ENCODE assay signal across 1 cellular context in the genomic region with DNA sequence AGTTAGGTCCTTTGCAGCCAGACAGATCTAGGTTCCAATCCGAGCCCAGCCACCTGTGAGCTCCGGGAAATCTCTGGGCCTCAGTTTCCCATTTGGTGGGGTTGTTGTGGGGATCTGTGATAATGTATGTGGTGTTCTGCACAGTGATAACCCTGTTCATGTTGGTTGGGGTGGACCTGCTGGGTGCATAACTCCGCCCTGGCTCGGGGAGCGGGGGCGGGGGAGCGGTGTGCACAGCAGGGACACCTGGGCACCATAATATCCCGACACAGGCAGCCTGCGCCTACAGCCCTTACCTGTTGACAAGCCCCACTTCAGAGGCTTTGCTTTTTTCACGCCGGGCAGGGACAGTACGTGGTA.
TF ChIP-seq lines count a peak whose summit lies in the region.

No MANE protein-coding gene starts in this region.

TF ChIP-seq in A549, 52 proteins besides CTCF, POLR2A, EP300 and RAD21 (continued from another document):
- TF ChIP-seq RARB (CRISPR knock-in tag; IDR thresholded peaks at IDR 0.05) (no peak), EHF (CRISPR knock-in tag; IDR thresholded peaks at IDR 0.05) (no peak), TFCP2L1 (CRISPR knock-in tag; IDR thresholded peaks at IDR 0.05) (no peak), SREBF2 (IDR thresholded peaks at IDR 0.05) (no peak)
- TF ChIP-seq, protein P1, sequence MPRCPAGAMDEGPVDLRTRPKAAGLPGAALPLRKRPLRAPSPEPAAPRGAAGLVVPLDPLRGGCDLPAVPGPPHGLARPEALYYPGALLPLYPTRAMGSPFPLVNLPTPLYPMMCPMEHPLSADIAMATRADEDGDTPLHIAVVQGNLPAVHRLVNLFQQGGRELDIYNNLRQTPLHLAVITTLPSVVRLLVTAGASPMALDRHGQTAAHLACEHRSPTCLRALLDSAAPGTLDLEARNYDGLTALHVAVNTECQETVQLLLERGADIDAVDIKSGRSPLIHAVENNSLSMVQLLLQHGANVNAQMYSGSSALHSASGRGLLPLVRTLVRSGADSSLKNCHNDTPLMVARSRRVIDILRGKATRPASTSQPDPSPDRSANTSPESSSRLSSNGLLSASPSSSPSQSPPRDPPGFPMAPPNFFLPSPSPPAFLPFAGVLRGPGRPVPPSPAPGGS (IDR thresholded peaks at IDR 0.05), result no peak
